In the genomic region with DNA sequence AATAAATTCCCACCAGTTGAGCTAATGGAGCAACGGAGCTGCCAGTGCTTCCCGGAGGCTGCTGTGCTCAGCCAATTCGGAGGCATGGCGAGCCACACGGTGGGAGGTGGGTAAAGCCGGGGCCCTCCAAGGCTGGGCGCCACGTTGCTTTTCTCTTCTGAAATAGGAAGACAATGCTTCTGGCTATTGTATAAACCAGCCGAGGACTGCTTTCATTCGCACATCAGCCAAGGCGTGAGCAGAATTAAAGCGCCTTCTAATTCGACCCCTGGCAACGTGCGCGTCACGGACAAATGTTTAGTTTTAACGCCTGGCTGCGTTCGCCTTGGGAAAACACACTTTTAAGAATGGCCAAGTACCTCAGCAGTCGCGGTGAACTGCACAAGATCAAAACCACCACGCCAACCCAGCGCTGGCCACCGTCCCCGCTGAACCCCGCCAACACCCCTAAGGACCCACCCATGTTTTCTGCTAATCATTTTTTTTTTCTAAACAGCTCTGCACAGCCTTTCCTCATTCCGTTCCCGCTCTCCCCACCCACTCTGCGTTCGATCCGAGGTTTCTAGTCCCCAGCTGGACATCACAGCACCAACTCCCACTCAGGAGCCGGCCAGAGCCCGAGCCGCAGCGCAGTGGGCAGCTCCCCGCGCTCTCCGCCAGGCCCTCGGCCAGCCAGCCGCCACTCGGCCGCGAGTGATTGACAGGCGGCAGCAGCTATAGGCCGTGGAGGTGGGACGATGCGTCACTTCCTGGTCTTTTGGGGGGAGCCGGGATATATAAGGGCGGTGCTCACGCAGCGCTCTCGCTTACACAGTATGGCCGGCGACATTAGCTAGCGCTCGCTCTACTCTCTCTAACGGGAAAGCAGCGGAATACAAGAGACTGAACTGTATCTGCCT, we compare ENCODE assay signal across 1 cellular context.
TF ChIP-seq lines count a peak whose summit lies in the region.

A gene (plus strand): TSS at position 805 of the 899 bp plus-strand sequence. CDS start 321 bp downstream, outside the sequence.

TF ChIP-seq in K562, 482 proteins besides CTCF, POLR2A, EP300 and RAD21 (continued from another document and continues in another):
- TF ChIP-seq, protein P1, sequence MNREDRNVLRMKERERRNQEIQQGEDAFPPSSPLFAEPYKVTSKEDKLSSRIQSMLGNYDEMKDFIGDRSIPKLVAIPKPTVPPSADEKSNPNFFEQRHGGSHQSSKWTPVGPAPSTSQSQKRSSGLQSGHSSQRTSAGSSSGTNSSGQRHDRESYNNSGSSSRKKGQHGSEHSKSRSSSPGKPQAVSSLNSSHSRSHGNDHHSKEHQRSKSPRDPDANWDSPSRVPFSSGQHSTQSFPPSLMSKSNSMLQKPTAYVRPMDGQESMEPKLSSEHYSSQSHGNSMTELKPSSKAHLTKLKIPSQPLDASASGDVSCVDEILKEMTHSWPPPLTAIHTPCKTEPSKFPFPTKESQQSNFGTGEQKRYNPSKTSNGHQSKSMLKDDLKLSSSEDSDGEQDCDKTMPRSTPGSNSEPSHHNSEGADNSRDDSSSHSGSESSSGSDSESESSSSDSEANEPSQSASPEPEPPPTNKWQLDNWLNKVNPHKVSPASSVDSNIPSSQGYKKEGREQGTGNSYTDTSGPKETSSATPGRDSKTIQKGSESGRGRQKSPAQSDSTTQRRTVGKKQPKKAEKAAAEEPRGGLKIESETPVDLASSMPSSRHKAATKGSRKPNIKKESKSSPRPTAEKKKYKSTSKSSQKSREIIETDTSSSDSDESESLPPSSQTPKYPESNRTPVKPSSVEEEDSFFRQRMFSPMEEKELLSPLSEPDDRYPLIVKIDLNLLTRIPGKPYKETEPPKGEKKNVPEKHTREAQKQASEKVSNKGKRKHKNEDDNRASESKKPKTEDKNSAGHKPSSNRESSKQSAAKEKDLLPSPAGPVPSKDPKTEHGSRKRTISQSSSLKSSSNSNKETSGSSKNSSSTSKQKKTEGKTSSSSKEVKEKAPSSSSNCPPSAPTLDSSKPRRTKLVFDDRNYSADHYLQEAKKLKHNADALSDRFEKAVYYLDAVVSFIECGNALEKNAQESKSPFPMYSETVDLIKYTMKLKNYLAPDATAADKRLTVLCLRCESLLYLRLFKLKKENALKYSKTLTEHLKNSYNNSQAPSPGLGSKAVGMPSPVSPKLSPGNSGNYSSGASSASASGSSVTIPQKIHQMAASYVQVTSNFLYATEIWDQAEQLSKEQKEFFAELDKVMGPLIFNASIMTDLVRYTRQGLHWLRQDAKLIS (CRISPR knock-in tag; IDR thresholded peaks at IDR 0.05) = peak; percentile 99
- TF ChIP-seq MTA2 (IDR thresholded peaks at IDR 0.05; ENCODE audit: low read depth) (no peak), KDM5B (IDR thresholded peaks at IDR 0.05; ENCODE audit: insufficient replicate concordance, low read depth, low read length) (peak; percentile 100), KDM2B (CRISPR knock-in tag; IDR thresholded peaks at IDR 0.05) (no peak), ZNF12 (CRISPR knock-in tag; IDR thresholded peaks at IDR 0.05) (peak; percentile 36; the same call in 1 of the 2 replicates), GTF2F1 (IDR thresholded peaks at IDR 0.05; ENCODE audit: low read depth, low read length) (peak; percentile 98), FOSL1 (tag; conservative IDR thresholded peaks at IDR 0.05) (peak; percentile 41; the same call in 1 of the 2 replicates), TBP (optimal IDR thresholded peaks at IDR 0.05; ENCODE audit: low read depth, low read length) (peak; percentile 99), KLF10 (CRISPR knock-in tag; IDR thresholded peaks at IDR 0.05) (no peak), MAFK (IDR thresholded peaks at IDR 0.05; ENCODE audit: low read length) (peak; percentile 34), SMAD4 (CRISPR knock-in tag; conservative IDR thresholded peaks at IDR 0.05) (peak; percentile 49; the same call in 1 of the 2 replicates), EGR1 (conservative IDR thresholded peaks at IDR 0.05) (peak; percentile 86), POLR2G (IDR thresholded peaks at IDR 0.05; ENCODE audit: low read depth, low read length) (peak; percentile 97), EHMT2 (IDR thresholded peaks at IDR 0.05) (no peak), L3MBTL2 (IDR thresholded peaks at IDR 0.05) (peak; percentile 27; the same call in 1 of the 2 replicates), LCOR (CRISPR knock-in tag; IDR thresholded peaks at IDR 0.05) (peak; percentile 93), CREM (IDR thresholded peaks at IDR 0.05; ENCODE audit: low read depth) (peak; percentile 98), NCOR1 (IDR thresholded peaks at IDR 0.05) (peak; percentile 58), POLR2H (tag; IDR thresholded peaks at IDR 0.05; ENCODE audit: low read depth) (peak; percentile 99), ZNF232 (CRISPR knock-in tag; IDR thresholded peaks at IDR 0.05) (no peak), TCF3 (CRISPR knock-in tag; IDR thresholded peaks at IDR 0.05) (peak; percentile 24; the same call in 1 of the 2 replicates), CHCHD3 (CRISPR knock-in tag; IDR thresholded peaks at IDR 0.05) (peak; percentile 86; the same call in 1 of the 2 replicates), ZNF263 (CRISPR knock-in tag; IDR thresholded peaks at IDR 0.05; ENCODE audit: borderline replicate concordance) (no peak)
- TF ChIP-seq, protein P2, sequence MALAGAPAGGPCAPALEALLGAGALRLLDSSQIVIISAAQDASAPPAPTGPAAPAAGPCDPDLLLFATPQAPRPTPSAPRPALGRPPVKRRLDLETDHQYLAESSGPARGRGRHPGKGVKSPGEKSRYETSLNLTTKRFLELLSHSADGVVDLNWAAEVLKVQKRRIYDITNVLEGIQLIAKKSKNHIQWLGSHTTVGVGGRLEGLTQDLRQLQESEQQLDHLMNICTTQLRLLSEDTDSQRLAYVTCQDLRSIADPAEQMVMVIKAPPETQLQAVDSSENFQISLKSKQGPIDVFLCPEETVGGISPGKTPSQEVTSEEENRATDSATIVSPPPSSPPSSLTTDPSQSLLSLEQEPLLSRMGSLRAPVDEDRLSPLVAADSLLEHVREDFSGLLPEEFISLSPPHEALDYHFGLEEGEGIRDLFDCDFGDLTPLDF (CRISPR knock-in tag; IDR thresholded peaks at IDR 0.05) = peak; percentile 44; the same call in 1 of the 2 replicates
- TF ChIP-seq, protein P3, sequence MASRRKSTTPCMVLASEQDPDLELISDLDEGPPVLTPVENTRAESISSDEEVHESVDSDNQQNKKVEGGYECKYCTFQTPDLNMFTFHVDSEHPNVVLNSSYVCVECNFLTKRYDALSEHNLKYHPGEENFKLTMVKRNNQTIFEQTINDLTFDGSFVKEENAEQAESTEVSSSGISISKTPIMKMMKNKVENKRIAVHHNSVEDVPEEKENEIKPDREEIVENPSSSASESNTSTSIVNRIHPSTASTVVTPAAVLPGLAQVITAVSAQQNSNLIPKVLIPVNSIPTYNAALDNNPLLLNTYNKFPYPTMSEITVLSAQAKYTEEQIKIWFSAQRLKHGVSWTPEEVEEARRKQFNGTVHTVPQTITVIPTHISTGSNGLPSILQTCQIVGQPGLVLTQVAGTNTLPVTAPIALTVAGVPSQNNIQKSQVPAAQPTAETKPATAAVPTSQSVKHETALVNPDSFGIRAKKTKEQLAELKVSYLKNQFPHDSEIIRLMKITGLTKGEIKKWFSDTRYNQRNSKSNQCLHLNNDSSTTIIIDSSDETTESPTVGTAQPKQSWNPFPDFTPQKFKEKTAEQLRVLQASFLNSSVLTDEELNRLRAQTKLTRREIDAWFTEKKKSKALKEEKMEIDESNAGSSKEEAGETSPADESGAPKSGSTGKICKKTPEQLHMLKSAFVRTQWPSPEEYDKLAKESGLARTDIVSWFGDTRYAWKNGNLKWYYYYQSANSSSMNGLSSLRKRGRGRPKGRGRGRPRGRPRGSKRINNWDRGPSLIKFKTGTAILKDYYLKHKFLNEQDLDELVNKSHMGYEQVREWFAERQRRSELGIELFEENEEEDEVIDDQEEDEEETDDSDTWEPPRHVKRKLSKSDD (conservative IDR thresholded peaks at IDR 0.05; ENCODE audit: low read length) = 0 out of 2 replicates have a peak, but pooled peaks have one; percentile 74
- TF ChIP-seq, protein P4, sequence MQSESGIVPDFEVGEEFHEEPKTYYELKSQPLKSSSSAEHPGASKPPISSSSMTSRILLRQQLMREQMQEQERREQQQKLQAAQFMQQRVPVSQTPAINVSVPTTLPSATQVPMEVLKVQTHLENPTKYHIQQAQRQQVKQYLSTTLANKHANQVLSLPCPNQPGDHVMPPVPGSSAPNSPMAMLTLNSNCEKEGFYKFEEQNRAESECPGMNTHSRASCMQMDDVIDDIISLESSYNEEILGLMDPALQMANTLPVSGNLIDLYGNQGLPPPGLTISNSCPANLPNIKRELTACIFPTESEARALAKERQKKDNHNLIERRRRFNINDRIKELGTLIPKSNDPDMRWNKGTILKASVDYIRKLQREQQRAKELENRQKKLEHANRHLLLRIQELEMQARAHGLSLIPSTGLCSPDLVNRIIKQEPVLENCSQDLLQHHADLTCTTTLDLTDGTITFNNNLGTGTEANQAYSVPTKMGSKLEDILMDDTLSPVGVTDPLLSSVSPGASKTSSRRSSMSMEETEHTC (IDR thresholded peaks at IDR 0.05) = no peak
- TF ChIP-seq, protein P5, sequence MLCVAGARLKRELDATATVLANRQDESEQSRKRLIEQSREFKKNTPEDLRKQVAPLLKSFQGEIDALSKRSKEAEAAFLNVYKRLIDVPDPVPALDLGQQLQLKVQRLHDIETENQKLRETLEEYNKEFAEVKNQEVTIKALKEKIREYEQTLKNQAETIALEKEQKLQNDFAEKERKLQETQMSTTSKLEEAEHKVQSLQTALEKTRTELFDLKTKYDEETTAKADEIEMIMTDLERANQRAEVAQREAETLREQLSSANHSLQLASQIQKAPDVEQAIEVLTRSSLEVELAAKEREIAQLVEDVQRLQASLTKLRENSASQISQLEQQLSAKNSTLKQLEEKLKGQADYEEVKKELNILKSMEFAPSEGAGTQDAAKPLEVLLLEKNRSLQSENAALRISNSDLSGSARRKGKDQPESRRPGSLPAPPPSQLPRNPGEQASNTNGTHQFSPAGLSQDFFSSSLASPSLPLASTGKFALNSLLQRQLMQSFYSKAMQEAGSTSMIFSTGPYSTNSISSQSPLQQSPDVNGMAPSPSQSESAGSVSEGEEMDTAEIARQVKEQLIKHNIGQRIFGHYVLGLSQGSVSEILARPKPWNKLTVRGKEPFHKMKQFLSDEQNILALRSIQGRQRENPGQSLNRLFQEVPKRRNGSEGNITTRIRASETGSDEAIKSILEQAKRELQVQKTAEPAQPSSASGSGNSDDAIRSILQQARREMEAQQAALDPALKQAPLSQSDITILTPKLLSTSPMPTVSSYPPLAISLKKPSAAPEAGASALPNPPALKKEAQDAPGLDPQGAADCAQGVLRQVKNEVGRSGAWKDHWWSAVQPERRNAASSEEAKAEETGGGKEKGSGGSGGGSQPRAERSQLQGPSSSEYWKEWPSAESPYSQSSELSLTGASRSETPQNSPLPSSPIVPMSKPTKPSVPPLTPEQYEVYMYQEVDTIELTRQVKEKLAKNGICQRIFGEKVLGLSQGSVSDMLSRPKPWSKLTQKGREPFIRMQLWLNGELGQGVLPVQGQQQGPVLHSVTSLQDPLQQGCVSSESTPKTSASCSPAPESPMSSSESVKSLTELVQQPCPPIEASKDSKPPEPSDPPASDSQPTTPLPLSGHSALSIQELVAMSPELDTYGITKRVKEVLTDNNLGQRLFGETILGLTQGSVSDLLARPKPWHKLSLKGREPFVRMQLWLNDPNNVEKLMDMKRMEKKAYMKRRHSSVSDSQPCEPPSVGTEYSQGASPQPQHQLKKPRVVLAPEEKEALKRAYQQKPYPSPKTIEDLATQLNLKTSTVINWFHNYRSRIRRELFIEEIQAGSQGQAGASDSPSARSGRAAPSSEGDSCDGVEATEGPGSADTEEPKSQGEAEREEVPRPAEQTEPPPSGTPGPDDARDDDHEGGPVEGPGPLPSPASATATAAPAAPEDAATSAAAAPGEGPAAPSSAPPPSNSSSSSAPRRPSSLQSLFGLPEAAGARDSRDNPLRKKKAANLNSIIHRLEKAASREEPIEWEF (CRISPR knock-in tag; IDR thresholded peaks at IDR 0.05) = 0 out of 2 replicates have a peak, but pooled peaks have one; percentile 50
- TF ChIP-seq, protein P6, sequence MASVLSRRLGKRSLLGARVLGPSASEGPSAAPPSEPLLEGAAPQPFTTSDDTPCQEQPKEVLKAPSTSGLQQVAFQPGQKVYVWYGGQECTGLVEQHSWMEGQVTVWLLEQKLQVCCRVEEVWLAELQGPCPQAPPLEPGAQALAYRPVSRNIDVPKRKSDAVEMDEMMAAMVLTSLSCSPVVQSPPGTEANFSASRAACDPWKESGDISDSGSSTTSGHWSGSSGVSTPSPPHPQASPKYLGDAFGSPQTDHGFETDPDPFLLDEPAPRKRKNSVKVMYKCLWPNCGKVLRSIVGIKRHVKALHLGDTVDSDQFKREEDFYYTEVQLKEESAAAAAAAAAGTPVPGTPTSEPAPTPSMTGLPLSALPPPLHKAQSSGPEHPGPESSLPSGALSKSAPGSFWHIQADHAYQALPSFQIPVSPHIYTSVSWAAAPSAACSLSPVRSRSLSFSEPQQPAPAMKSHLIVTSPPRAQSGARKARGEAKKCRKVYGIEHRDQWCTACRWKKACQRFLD (CRISPR knock-in tag; IDR thresholded peaks at IDR 0.05) = peak; percentile 77; the same call in 1 of the 2 replicates
- TF ChIP-seq, protein P7, sequence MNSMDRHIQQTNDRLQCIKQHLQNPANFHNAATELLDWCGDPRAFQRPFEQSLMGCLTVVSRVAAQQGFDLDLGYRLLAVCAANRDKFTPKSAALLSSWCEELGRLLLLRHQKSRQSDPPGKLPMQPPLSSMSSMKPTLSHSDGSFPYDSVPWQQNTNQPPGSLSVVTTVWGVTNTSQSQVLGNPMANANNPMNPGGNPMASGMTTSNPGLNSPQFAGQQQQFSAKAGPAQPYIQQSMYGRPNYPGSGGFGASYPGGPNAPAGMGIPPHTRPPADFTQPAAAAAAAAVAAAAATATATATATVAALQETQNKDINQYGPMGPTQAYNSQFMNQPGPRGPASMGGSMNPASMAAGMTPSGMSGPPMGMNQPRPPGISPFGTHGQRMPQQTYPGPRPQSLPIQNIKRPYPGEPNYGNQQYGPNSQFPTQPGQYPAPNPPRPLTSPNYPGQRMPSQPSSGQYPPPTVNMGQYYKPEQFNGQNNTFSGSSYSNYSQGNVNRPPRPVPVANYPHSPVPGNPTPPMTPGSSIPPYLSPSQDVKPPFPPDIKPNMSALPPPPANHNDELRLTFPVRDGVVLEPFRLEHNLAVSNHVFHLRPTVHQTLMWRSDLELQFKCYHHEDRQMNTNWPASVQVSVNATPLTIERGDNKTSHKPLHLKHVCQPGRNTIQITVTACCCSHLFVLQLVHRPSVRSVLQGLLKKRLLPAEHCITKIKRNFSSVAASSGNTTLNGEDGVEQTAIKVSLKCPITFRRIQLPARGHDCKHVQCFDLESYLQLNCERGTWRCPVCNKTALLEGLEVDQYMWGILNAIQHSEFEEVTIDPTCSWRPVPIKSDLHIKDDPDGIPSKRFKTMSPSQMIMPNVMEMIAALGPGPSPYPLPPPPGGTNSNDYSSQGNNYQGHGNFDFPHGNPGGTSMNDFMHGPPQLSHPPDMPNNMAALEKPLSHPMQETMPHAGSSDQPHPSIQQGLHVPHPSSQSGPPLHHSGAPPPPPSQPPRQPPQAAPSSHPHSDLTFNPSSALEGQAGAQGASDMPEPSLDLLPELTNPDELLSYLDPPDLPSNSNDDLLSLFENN (IDR thresholded peaks at IDR 0.05; ENCODE audit: low read depth in 2 of 2, low read length in 2 of 2) = peak in 1 of 2 experiments; percentile 86; a peak in 1 of 4 replicates
- TF ChIP-seq, protein P8, sequence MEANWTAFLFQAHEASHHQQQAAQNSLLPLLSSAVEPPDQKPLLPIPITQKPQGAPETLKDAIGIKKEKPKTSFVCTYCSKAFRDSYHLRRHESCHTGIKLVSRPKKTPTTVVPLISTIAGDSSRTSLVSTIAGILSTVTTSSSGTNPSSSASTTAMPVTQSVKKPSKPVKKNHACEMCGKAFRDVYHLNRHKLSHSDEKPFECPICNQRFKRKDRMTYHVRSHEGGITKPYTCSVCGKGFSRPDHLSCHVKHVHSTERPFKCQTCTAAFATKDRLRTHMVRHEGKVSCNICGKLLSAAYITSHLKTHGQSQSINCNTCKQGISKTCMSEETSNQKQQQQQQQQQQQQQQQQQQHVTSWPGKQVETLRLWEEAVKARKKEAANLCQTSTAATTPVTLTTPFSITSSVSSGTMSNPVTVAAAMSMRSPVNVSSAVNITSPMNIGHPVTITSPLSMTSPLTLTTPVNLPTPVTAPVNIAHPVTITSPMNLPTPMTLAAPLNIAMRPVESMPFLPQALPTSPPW (CRISPR knock-in tag; IDR thresholded peaks at IDR 0.05) = peak; percentile 84
